8 cellular contexts compared by ENCODE assay signal in the genomic region with DNA sequence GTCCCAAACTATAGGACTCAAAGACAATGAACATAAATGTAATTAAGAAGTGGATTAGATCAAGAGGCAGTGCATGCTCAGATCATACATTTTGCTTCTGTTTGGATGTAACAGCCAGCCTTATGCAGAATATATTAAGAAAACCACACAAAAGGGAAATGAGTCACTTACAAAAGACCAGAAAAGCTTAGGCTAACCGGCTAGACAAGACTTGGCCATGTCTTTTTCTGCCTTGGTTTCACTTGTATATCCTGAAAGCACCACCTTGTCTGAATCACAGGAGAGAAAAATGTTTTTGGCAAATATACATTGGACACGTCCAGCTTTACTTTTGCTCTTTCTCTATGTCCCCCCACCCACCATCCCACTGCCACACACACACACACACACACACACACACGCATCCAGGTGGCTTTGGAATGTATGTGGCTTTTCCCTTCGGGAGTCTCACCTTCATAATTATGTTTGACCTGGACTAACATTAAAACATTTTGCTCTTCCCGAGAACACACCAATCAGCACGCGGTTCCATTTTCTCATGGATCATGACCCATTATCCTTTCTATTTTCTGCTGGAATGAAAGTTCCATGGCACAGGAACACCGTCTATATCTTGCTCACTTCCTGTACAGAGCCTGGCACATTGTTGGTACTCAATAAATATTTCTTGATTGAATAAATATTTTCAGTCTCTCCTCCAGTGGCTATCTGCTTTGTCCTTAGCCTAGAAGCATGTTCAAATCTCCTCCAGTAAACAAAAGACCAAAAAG.
A peak's percentile ranks its signal among the peaks of the same experiment; 100 is the strongest.
DNase-seq lines count a peak whose midpoint lies in the region; ATAC-seq and TF ChIP-seq lines count a peak whose summit lies in the region.

No MANE protein-coding gene starts in this region.

- H3K27me3 Mint-ChIP-seq in immature natural killer cell (ENCODE audit: low read depth in 3 of 3) (peaks cover 0 to 5% (median 0%) of the 10 kb centered on the region in 3 donors), progenitor cell of endocrine pancreas (peaks cover 2% of the 10 kb centered on the region)

- no peak for TF ChIP-seq CTCF in progenitor cell of endocrine pancreas (IDR thresholded peaks at IDR 0.05; ENCODE audit: unreplicated experiment)

- H3K27ac Mint-ChIP-seq in immature natural killer cell (peak overlapping the region; percentile 47 to 94 (median 84)), progenitor cell of endocrine pancreas (no peak overlapping the region)

- H3K4me3 Mint-ChIP-seq in immature natural killer cell (peak overlapping the region; percentile 54 to 69 (median 66)), progenitor cell of endocrine pancreas (ENCODE audit: low read depth) (no peak overlapping the region)

- H3K4me3 ChIP-seq in GM08714 (ENCODE audit: low read length), result peak overlapping the region; percentile 8; the same call in 1 of the 2 replicates

- H3K36me3 Mint-ChIP-seq in immature natural killer cell (no peaks in the 10 kb centered on the region), progenitor cell of endocrine pancreas (ENCODE audit: insufficient read depth) (no peaks in the 10 kb centered on the region)

- in situ Hi-C loops in SK-MEL-5 (cut with HindIII; ENCODE audit: low pct_unique_long_range_greater_than_20kb, low sequenced_read_pairs), result no loop called here

- peak; percentile 25 for DNase-seq in SK-MEL-5 (ENCODE audit: low read depth, low spot score)
- peak; percentile 38 to 47 (median 39) for DNase-seq in immature natural killer cell
- DNase-seq in progenitor cell of endocrine pancreas (ENCODE audit: low spot score, unreplicated experiment), result no peak
- DNase-seq in NCI-H2081 (lab: John Stamatoyannopoulos, UW), result no peak
- DNase-seq in caudate nucleus (lab: John Stamatoyannopoulos, UW), result no peak
- no peak for DNase-seq in stimulated activated CD8-positive, alpha-beta memory T cell treated with anti-CD3 and anti-CD28 coated beads, Interleukin-4, amount 100 ng/mL, for 48 hours

- no peak overlapping the region for H3K27ac ChIP-seq in caudate nucleus (ENCODE audit: low read depth, low read length)

- ATAC-seq in HG02678 (IDR thresholded peaks at IDR 0.05; ENCODE audit: unreplicated experiment), result peak; percentile 71

- peaks cover 53 to 68% of the 10 kb centered on the region in 2 donors for H3K4me1 Mint-ChIP-seq in immature natural killer cell
- no peaks in the 10 kb centered on the region for H3K4me1 Mint-ChIP-seq in progenitor cell of endocrine pancreas (ENCODE audit: low read depth)

- H3K9me3 Mint-ChIP-seq in immature natural killer cell (peaks cover 0 to 2% (median 0%) of the 10 kb centered on the region in 6 donors), progenitor cell of endocrine pancreas (ENCODE audit: low read depth) (no peaks in the 10 kb centered on the region)

Comparison
In these comparisons a context has a peak if more than half of its experiments do, and no peak if none do; other contexts are left out.
1. DNase-seq: peak in SK-MEL-5 (single experiment) and immature natural killer cell (3 of 3); none in progenitor cell of endocrine pancreas (single experiment), NCI-H2081 (0 of 2), caudate nucleus (0 of 61) and stimulated activated CD8-positive, alpha-beta memory T cell treated with anti-CD3 and anti-CD28 coated beads, Interleukin-4, amount 100 ng/mL, for 48 hours (single experiment).